In genomic region chr2:200345917-200346316, GRCh38 we compare ENCODE assay signal across 20 cellular contexts. TPM values are rescaled to one million over a fixed set of nuclear protein-coding genes. Genes with fewer than 3 reads are reported as not detected.
DNase-seq lines count a peak whose midpoint lies in the region; ATAC-seq and TF ChIP-seq lines count a peak whose summit lies in the region.
"Had no signal": no experiment of that assay in that cellular context is flagged by ENCODE, and none has a peak within 500 bp of the region (broad histone marks: within the 10 kb centered on the region; RNA-seq: fewer than 3 reads in every experiment).

No MANE protein-coding gene starts in this region.

- no peak overlapping the region for H3K14ac ChIP-seq in mesenchymal stem cell (ENCODE audit: low read length in 2 of 2)

- H3K9me3 Mint-ChIP-seq in GM23338: peaks cover 3% of the 10 kb centered on the region; the same call in 2 of the 3 replicates
- H3K9me3 Mint-ChIP-seq: CD4-positive, alpha-beta T cell had no signal

- peak overlapping the region in 1 of 2 experiments; percentile 12 for H3K18ac ChIP-seq in mesenchymal stem cell (ENCODE audit: low read depth in 1 of 2, low read length in 2 of 2)

- no peak overlapping the region for H3K4me3 Mint-ChIP-seq in GM23338
- H3K4me3 Mint-ChIP-seq: B cell; CD4-positive, alpha-beta T cell had no signal

- H3K27me3 ChIP-seq in GM23338 (ENCODE audit: insufficient read depth) (no peaks in the 10 kb centered on the region), mesenchymal stem cell (ENCODE audit: control insufficient read depth in 1 of 2, insufficient read depth in 1 of 2, low read length in 2 of 2) (no peaks in the 10 kb centered on the region), transverse colon (no peaks in the 10 kb centered on the region)
- H3K27me3 ChIP-seq: MG63 had no signal

- H4K8ac ChIP-seq in mesenchymal stem cell (ENCODE audit: low read length): no peak overlapping the region

- H3K36me3 Mint-ChIP-seq in GM23338 (ENCODE audit: low read depth): peaks cover 62% of the 10 kb centered on the region

- H3F3A ChIP-seq in GM23338 (replicated peaks; ENCODE audit: low read depth): no peaks in the 10 kb centered on the region

- peak overlapping the region; percentile 72 for H3K27ac Mint-ChIP-seq in GM23338
- H3K27ac Mint-ChIP-seq: B cell; CD4-positive, alpha-beta T cell had no signal

- no peak overlapping the region for H2BK120ac ChIP-seq in mesenchymal stem cell (ENCODE audit: low read depth, low read length)

- intact Hi-C loops in transverse colon (cut with DNase I; ENCODE audit: low total_unique reads): no loop called here

- H3K79me2 ChIP-seq in GM23338 (replicated peaks; ENCODE audit: insufficient read depth): peaks cover 99% of the 10 kb centered on the region

- DNase-seq in GM23338 (ENCODE audit: low spot score) (no peak), NCI-H524 treated with DMSO at 0.1 percent for 48 hours (lab: John Stamatoyannopoulos, UW) (peak; percentile 25), mesenchymal stem cell (no peak), transverse colon (no peak), T-helper 1 cell (no peak), CD1c-positive myeloid dendritic cell (ENCODE audit: extremely low spot score) (no peak)
- DNase-seq: CD4-positive, alpha-beta T cell; DND-41; GOT3; Karpas-422; MG63; NCI-H1092; NCI-H2081 treated with DMSO at 0.1 percent for 48 hours; NCI-H345; NCI-H526 treated with DMSO at 0.1 percent for 48 hours; NK-92 treated with Interleukin-12 subunit alpha and Interleukin-12 subunit beta, amount 100 ng/mL, for 24 hours; OCI-M1 had no signal

- ATAC-seq in GM23338 (no peak), HG03460 (IDR thresholded peaks at IDR 0.05; ENCODE audit: unreplicated experiment) (no peak)

- H3K27me3 Mint-ChIP-seq in GM23338 (ENCODE audit: insufficient read depth, low read depth, poor library complexity): peaks cover 4% of the 10 kb centered on the region
- H3K27me3 Mint-ChIP-seq: CD4-positive, alpha-beta T cell had no signal

- no peak overlapping the region for H4K91ac ChIP-seq in mesenchymal stem cell (ENCODE audit: low read length)

- H3K27ac ChIP-seq in GM23338 (ENCODE audit: low read depth): no peak overlapping the region
- H3K27ac ChIP-seq in mesenchymal stem cell (ENCODE audit: low read length, poor library complexity, severe bottlenecking): no peak overlapping the region
- peak overlapping the region; percentile 36 to 58 (median 50) for H3K27ac ChIP-seq in transverse colon
- H3K27ac ChIP-seq: RWPE1 had no signal

- no peak overlapping the region for H3K23ac ChIP-seq in mesenchymal stem cell (ENCODE audit: low read length in 2 of 2)

- no peak for TF ChIP-seq EP300 in transverse colon (IDR thresholded peaks at IDR 0.05; ENCODE audit: low read depth)

- no peak overlapping the region for H2AFZ ChIP-seq in GM23338
- H2AFZ ChIP-seq in mesenchymal stem cell (ENCODE audit: low read depth, low read length): no peak overlapping the region

- WGBS in mesenchymal stem cell: 100% methylated on average over 1 of the region's 1 CpG
- 42 to 63% methylated on average over 1 of the region's 1 CpG for WGBS in transverse colon (ENCODE audit: low coverage in 1 of 2), 2 donors

- H3K4me2 ChIP-seq in GM23338: no peak overlapping the region
- H3K4me2 ChIP-seq in mesenchymal stem cell (ENCODE audit: low read length, poor library complexity, severe bottlenecking): no peak overlapping the region

- H3K4me1 ChIP-seq in GM23338 (ENCODE audit: insufficient read depth): peaks cover 11% of the 10 kb centered on the region
- H3K4me1 ChIP-seq in mesenchymal stem cell (ENCODE audit: control insufficient read depth, insufficient read depth, low read depth, low read length): peaks cover 3% of the 10 kb centered on the region
- peaks cover 8 to 31% (median 11%) of the 10 kb centered on the region in 4 donors for H3K4me1 ChIP-seq in transverse colon

- in situ Hi-C loops in transverse colon (cut with MboI; ENCODE audit: low pct_ligation_motif_present in 1 of 4, low pct_unique_long_range_greater_than_20kb in 1 of 4, low sequenced_read_pairs in 3 of 4): no loop called here

- H3K9me3 ChIP-seq in mesenchymal stem cell (ENCODE audit: control insufficient read depth, low read length): no peaks in the 10 kb centered on the region
- no peaks in the 10 kb centered on the region for H3K9me3 ChIP-seq in transverse colon
- H3K9me3 ChIP-seq: MG63 had no signal

- no peak overlapping the region for H3K4ac ChIP-seq in mesenchymal stem cell (ENCODE audit: low read depth in 1 of 2, low read length in 2 of 2)

- H2BK5ac ChIP-seq in mesenchymal stem cell (ENCODE audit: low read depth, low read length, poor library complexity, severe bottlenecking): no peak overlapping the region

- H3K36me3 ChIP-seq in GM23338 (ENCODE audit: insufficient read depth): no peaks in the 10 kb centered on the region; the same call in 1 of the 2 replicates
- H3K36me3 ChIP-seq in mesenchymal stem cell (ENCODE audit: control insufficient read depth in 1 of 2, insufficient read depth in 2 of 2, low read depth in 1 of 2, low read length in 2 of 2): no peaks in the 10 kb centered on the region
- H3K36me3 ChIP-seq in transverse colon: no peaks in the 10 kb centered on the region

- no peaks in the 10 kb centered on the region for H3K9me2 ChIP-seq in GM23338 (ENCODE audit: insufficient read depth)

- no peak for TF ChIP-seq POLR2A in transverse colon (IDR thresholded peaks at IDR 0.05)

- no peak overlapping the region for H2BK12ac ChIP-seq in mesenchymal stem cell (ENCODE audit: low read length in 2 of 2)

- 0 out of 2 replicates have a peak, but pooled peaks cover 3% of the 10 kb centered on the region for H4K20me1 ChIP-seq in GM23338 (replicated peaks; ENCODE audit: insufficient read depth)

- H3K9ac ChIP-seq in mesenchymal stem cell (ENCODE audit: low read length): no peak overlapping the region

- H2AK5ac ChIP-seq in mesenchymal stem cell (ENCODE audit: low read length, severe bottlenecking): peak overlapping the region; percentile 74

- TF ChIP-seq CTCF in GM23338 (conservative IDR thresholded peaks at IDR 0.05; ENCODE audit: low read depth in 2 of 2) (no peak), transverse colon (IDR thresholded peaks at IDR 0.05) (no peak)

- H2BK15ac ChIP-seq in mesenchymal stem cell (ENCODE audit: low read depth, poor library complexity, severe bottlenecking): no peak overlapping the region

- peaks cover 23% of the 10 kb centered on the region for H3K79me1 ChIP-seq in mesenchymal stem cell (replicated peaks; ENCODE audit: low read length, poor library complexity, severe bottlenecking)

- H3K4me3 ChIP-seq in GM23338 (no peak overlapping the region), mesenchymal stem cell (ENCODE audit: insufficient read depth in 1 of 2, low read depth in 1 of 2, low read length in 2 of 2) (no peak overlapping the region), transverse colon (no peak overlapping the region)
- H3K4me3 ChIP-seq: MG63 had no signal

- H3K4me1 Mint-ChIP-seq in GM23338: peaks cover 51% of the 10 kb centered on the region
- H3K4me1 Mint-ChIP-seq: B cell had no signal

TF ChIP-seq in GM23338, 12 proteins besides CTCF, POLR2A, EP300 and RAD21 (continues in another document):
- TF ChIP-seq POLR2AphosphoS5 (IDR thresholded peaks at IDR 0.05; ENCODE audit: low read depth) (no peak), EZH2 (IDR thresholded peaks at IDR 0.05; ENCODE audit: low read depth, unreplicated experiment) (no peak), EZH2phosphoT487 (IDR thresholded peaks at IDR 0.05; ENCODE audit: unreplicated experiment) (no peak), ETS1 (IDR thresholded peaks at IDR 0.05) (no peak)

RNA-seq across cellular contexts. Expression of gene SPATS2L, which starts 39.4 kb away (rescaled TPM):
- 118 and 146 TPM in 2 replicates for total RNA-seq in GM23338 (2014; rRNA removed; shearing (Covaris generic))
- polyA plus RNA-seq in GM23338 (2016; fragmentation: Nextera tagmentation; extraction: Ambion mirVana): 154 and 263 TPM in 2 replicates
- polyA plus RNA-seq in mesenchymal stem cell (2013, experiment 1 of 2): 377 TPM
- 383 TPM for polyA plus RNA-seq in mesenchymal stem cell (2013, experiment 2 of 2)
- 100 to 1,000 TPM in 3 of 4 donors, 10 to 100 TPM in 1; 33.4 to 236 (median 159) TPM for total RNA-seq in transverse colon

Comparison
In these comparisons a context has a peak if more than half of its experiments do, and no peak if none do; other contexts are left out.
1. H3K27ac ChIP-seq: peak in transverse colon (4 of 4); none in GM23338 (single experiment) and mesenchymal stem cell (single experiment).